ENCODE assay signal across 21 cellular contexts in the genomic region with DNA sequence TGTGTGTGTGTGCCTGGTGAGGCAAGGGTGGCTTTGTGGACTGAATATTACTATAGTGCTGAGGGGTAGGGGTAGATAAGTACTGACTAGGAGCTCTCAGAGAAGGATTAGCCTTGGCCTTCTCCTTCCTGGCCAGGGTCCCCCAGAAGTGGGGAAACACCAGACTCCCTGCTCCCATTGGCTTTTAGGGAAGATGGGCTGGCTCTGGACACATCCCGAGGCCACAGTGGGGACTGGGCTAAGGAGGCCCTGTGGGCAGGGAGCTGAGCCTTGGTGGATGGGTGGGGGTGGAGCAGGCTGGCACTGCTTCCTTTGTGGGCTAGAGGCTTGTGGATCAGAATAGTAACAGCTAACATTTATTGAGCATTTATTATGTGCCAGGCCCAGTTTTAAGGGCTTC. TPM values are rescaled to one million over a fixed set of nuclear protein-coding genes. Genes with fewer than 3 reads are reported as not detected.
DNase-seq lines count a peak whose midpoint lies in the region; ATAC-seq, FAIRE-seq and TF ChIP-seq lines count a peak whose summit lies in the region.
"Had no signal": no experiment of that assay in that cellular context is flagged by ENCODE, and none has a peak within 500 bp of the region (broad histone marks: within the 10 kb centered on the region; RNA-seq: fewer than 3 reads in every experiment).

No MANE protein-coding gene starts in this region.

- BruUV-seq in HepG2 (replicated peaks; lab: Mats Ljungman, UMichigan): no TSS peak

- TF ChIP-seq RAD21 in HepG2 (CRISPR knock-in tag; IDR thresholded peaks at IDR 0.05): no peak

- no peaks in the 10 kb centered on the region for H3K9me3 Mint-ChIP-seq in endothelial cell (ENCODE audit: unreplicated experiment)
- H3K9me3 Mint-ChIP-seq: CD4-positive, alpha-beta memory T cell; H9 had no signal

- no peak overlapping the region for H3K9ac ChIP-seq in HepG2 (ENCODE audit: insufficient read depth, low read depth, low read length)
- H3K9ac ChIP-seq: BLaER1 had no signal

- POLR2A ChIA-PET in HepG2 (lab: Yijun Ruan, JAX): interaction anchor here (1.1 to 1.4 kb wide), 3 partner anchors 42 to 204 kb away, joined by 3 to 4 read pairs (median 4); a partner anchor contains a TSS

- H3K4me3 Mint-ChIP-seq in endothelial cell (ENCODE audit: unreplicated experiment): peak overlapping the region; percentile 29

- H3K27ac Mint-ChIP-seq in endothelial cell (ENCODE audit: unreplicated experiment): no peak overlapping the region
- H3K27ac Mint-ChIP-seq: CD14-positive monocyte, H9 had no signal

- peaks cover 4% of the 10 kb centered on the region for H3K36me3 Mint-ChIP-seq in endothelial cell (ENCODE audit: low read depth, unreplicated experiment)
- H3K36me3 Mint-ChIP-seq: CD14-positive monocyte; CD4-positive, alpha-beta memory T cell had no signal

- H3K9me3 ChIP-seq in HepG2 (ENCODE audit: low read length): no peaks in the 10 kb centered on the region
- H3K9me3 ChIP-seq in right lobe of liver: no peaks in the 10 kb centered on the region
- H3K9me3 ChIP-seq: BLaER1 had no signal

- no peak for FAIRE-seq in HepG2 (lab: Jason Lieb, UNC)
- FAIRE-seq: GM12892, GM18507, H1 had no signal

- H4K20me1 ChIP-seq in HepG2 (ENCODE audit: insufficient read depth, low read length): peaks cover 15% of the 10 kb centered on the region; the same call in 1 of the 2 replicates

- peaks cover 53% of the 10 kb centered on the region for H3K4me1 ChIP-seq in HepG2 (ENCODE audit: insufficient read depth, low read length)
- H3K4me1 ChIP-seq in right lobe of liver: peaks cover 0 to 7% (median 3%) of the 10 kb centered on the region in 4 donors

- intact Hi-C loops in HepG2 (cut with micrococcal nuclease; ENCODE audit: unreplicated experiment): loop anchor here (2.0 to 5.0 kb wide), 3 partner anchors 25 to 1950 kb away; no protein-coding TSS in a partner anchor
- intact Hi-C loops in right lobe of liver (cut with DNase I): loop anchor here in 1 of 2 donors (5.0 kb wide), 1 partner anchor 40 kb away; no protein-coding TSS in a partner anchor

- H3K36me3 ChIP-seq in HepG2 (replicated peaks in 1 of 2; ENCODE audit: control insufficient read depth in 1 of 2, insufficient read depth in 2 of 2, low read length in 2 of 2) (no peaks in the 10 kb centered on the region; a peak in 1 of 5 replicates), right lobe of liver (no peaks in the 10 kb centered on the region)
- H3K36me3 ChIP-seq: BLaER1 had no signal

- peaks cover 9% of the 10 kb centered on the region for H3K27me3 Mint-ChIP-seq in endothelial cell (ENCODE audit: unreplicated experiment)

- TF ChIP-seq EP300 in HepG2 (IDR thresholded peaks at IDR 0.05; ENCODE audit: low read depth in 2 of 2, low read length in 2 of 2): no peak
- TF ChIP-seq EP300 in HepG2 (CRISPR knock-in tag; IDR thresholded peaks at IDR 0.05; ENCODE audit: borderline replicate concordance): no peak

- DNase-seq in HepG2 (ENCODE audit: low spot score) (no peak), right lobe of liver (no peak), endothelial cell (ENCODE audit: low spot score) (no peak), substantia nigra (lab: John Stamatoyannopoulos, UW) (no peak), SIG-M5 treated with dmso at 0.1 percent for 504 hours (lab: John Stamatoyannopoulos, UW; ENCODE audit: unreplicated experiment) (no peak)
- no peak for DNase-seq in effector CD8-positive, alpha-beta T cell (lab: John Stamatoyannopoulos, UW)
- DNase-seq: CD4-positive, alpha-beta memory T cell; DMS153; DMS79; GDM1; H9; IMR-90; KG1 had no signal

- H3K27me3 ChIP-seq in HepG2 (ENCODE audit: control insufficient read depth in 1 of 2, insufficient read depth in 2 of 2, low read length in 2 of 2) (no peaks in the 10 kb centered on the region; a peak in 1 of 5 replicates), right lobe of liver (no peaks in the 10 kb centered on the region)
- H3K27me3 ChIP-seq: BLaER1 had no signal

- H3K4me3 ChIP-seq in HepG2 (replicated peaks in 1 of 3; ENCODE audit: insufficient read depth in 1 of 3, low read depth in 2 of 3, low read length in 3 of 3) (no peak overlapping the region), right lobe of liver (no peak overlapping the region)
- H3K4me3 ChIP-seq: BLaER1 had no signal

- no peak overlapping the region for H3K4me2 ChIP-seq in HepG2 (ENCODE audit: low read depth, low read length)

- no peaks in the 10 kb centered on the region for H3K4me1 Mint-ChIP-seq in endothelial cell (ENCODE audit: unreplicated experiment)

- TF ChIP-seq POLR2A in HepG2 (IDR thresholded peaks at IDR 0.05; ENCODE audit: insufficient read depth in 1 of 2, low read depth in 2 of 2, low read length in 2 of 2) (no peak), right lobe of liver (IDR thresholded peaks at IDR 0.05) (no peak)

- CTCF ChIA-PET in HepG2 (lab: Yijun Ruan, JAX; ENCODE audit: low intra/inter-chr PET ratio, low total read pairs): interaction anchor here (2.0 to 5.1 kb wide), 2 partner anchors 42 to 45 kb away, joined by 10 to 83 read pairs; no protein-coding TSS in a partner anchor

- ATAC-seq in HepG2: no peak
- no peak for ATAC-seq in right lobe of liver
- no peak for ATAC-seq in GM19328 (IDR thresholded peaks at IDR 0.05; ENCODE audit: unreplicated experiment)

- H3K27ac ChIP-seq in HepG2 (ENCODE audit: extremely low read length, insufficient read depth, low read length) (no peak overlapping the region), right lobe of liver (no peak overlapping the region), substantia nigra (ENCODE audit: low read depth, low read length, poor library complexity, severe bottlenecking) (peak overlapping the region; percentile 11)
- H3K27ac ChIP-seq: 22Rv1, BLaER1, HL-60 had no signal

- H2AFZ ChIP-seq in HepG2 (ENCODE audit: low read length): no peak overlapping the region

- WGBS in HepG2 (ENCODE audit: low lambda C conversion rate): 80% methylated on average over 1 of the region's 1 CpG
- 80% methylated on average over 1 of the region's 1 CpG for WGBS in right lobe of liver (ENCODE audit: insufficient coverage, low coverage, low lambda C conversion rate, missing lambda C conversion rate)

- in situ Hi-C loops in HepG2 (cut with HindIII; ENCODE audit: extremely low pct_ligation_motif_present, low pct_unique_long_range_greater_than_20kb): loop anchor here (5.0 kb wide), 1 partner anchor 40 kb away; no protein-coding TSS in a partner anchor

- H3K79me2 ChIP-seq in HepG2 (ENCODE audit: insufficient read depth, low read length): peaks cover 10% of the 10 kb centered on the region

- no peak for TF ChIP-seq CTCF in HepG2 (CRISPR knock-in tag; IDR thresholded peaks at IDR 0.05)
- TF ChIP-seq CTCF in right lobe of liver (IDR thresholded peaks at IDR 0.05): no peak
- TF ChIP-seq CTCF in endothelial cell (IDR thresholded peaks at IDR 0.05; ENCODE audit: unreplicated experiment): no peak

TF ChIP-seq in HepG2, 621 proteins besides CTCF, POLR2A, EP300 and RAD21:
- TF ChIP-seq ZNF891 (CRISPR knock-in tag; IDR thresholded peaks at IDR 0.05) (0 out of 2 replicates have a peak, but pooled peaks have one; percentile 51), RXRA (CRISPR knock-in tag; IDR thresholded peaks at IDR 0.05) (no peak), SP4 (CRISPR knock-in tag; IDR thresholded peaks at IDR 0.05) (0 out of 2 replicates have a peak, but pooled peaks have one; percentile 12), ZNF230 (CRISPR knock-in tag; IDR thresholded peaks at IDR 0.05) (0 out of 2 replicates have a peak, but pooled peaks have one; percentile 29)

RNA-seq across cellular contexts. Expression of a gene that starts 3.1 kb away (rescaled TPM):
- total RNA-seq in HepG2 (2016; rRNA removed; fragmentation: Illumina TruSeq; extraction: Trizol): 16.7 and 20.8 TPM in 2 replicates
- total RNA-seq in HepG2 (2016; cell fraction: cytosol; rRNA removed; fragmentation: Illumina TruSeq; extraction: Trizol; ENCODE audit: low read depth): 17.4 and 17.7 TPM in 2 replicates
- total RNA-seq in HepG2 (2016; cell fraction: insoluble cytoplasmic fraction; rRNA removed; fragmentation: Illumina TruSeq; extraction: Trizol): 14.4 and 18.0 TPM in 2 replicates
- total RNA-seq in HepG2 (2016; cell fraction: membrane; rRNA removed; fragmentation: Illumina TruSeq; extraction: Trizol): 56.5 and 60.6 TPM in 2 replicates
- total RNA-seq in HepG2 (2016; cell fraction: nucleus; rRNA removed; fragmentation: Illumina TruSeq; extraction: Trizol): 12.9 and 17.3 TPM in 2 replicates
- 39.0 and 53.0 TPM in 2 replicates for polyA plus RNA-seq in HepG2 (2011; rRNA removed)
- polyA plus RNA-seq in HepG2 (2011; cell fraction: cytosol; rRNA removed): 32.6 and 36.6 TPM in 2 replicates
- 28.0 and 46.3 TPM in 2 replicates for polyA plus RNA-seq in HepG2 (2011; cell fraction: nucleus; rRNA removed)
- polyA plus RNA-seq in HepG2 (2012): 66.5 and 66.8 TPM in 2 replicates
- 51.2 and 58.4 TPM in 2 replicates for polyA plus RNA-seq in HepG2 (2016; cell fraction: cytosol; fragmentation: Illumina TruSeq; extraction: Trizol; ENCODE audit: low read depth)
- polyA plus RNA-seq in HepG2 (2016; cell fraction: insoluble cytoplasmic fraction; fragmentation: Illumina TruSeq; extraction: Trizol; ENCODE audit: low read depth): 34.8 and 53.2 TPM in 2 replicates
- polyA plus RNA-seq in HepG2 (2016; cell fraction: membrane; fragmentation: Illumina TruSeq; extraction: Trizol; ENCODE audit: low read depth): 96.9 and 114 TPM in 2 replicates
- 24.4 and 28.5 TPM in 2 replicates for polyA plus RNA-seq in HepG2 (2016; cell fraction: nucleus; fragmentation: Illumina TruSeq; extraction: Trizol; ENCODE audit: insufficient read depth, low read depth)
- 15.0 and 50.3 TPM in 2 replicates for polyA minus RNA-seq in HepG2 (2011; rRNA and poly(A)+ RNA removed; ENCODE audit: low replicate concordance)
- polyA minus RNA-seq in HepG2 (2011; cell fraction: cytosol; rRNA and poly(A)+ RNA removed): 28.8 and 48.7 TPM in 2 replicates
- 20.4 and 20.9 TPM in 2 replicates for polyA minus RNA-seq in HepG2 (2011; cell fraction: nucleus; rRNA and poly(A)+ RNA removed)
- total RNA-seq in right lobe of liver: 10 to 100 TPM in 1 of 6 experiments, 1 to 10 TPM in 5; 3.1 to 13.2 (median 5.3) TPM
- total RNA-seq in endothelial cell (ENCODE audit: unreplicated experiment): 19.3 TPM
- polyA plus RNA-seq: CD14-positive monocyte; CD4-positive, alpha-beta memory T cell had no signal
